Comparison of ENCODE assay signal across 24 cellular contexts in genomic region chr14:30679032-30679431, GRCh38. TPM values are rescaled to one million over a fixed set of nuclear protein-coding genes. Genes with fewer than 3 reads are reported as not detected.
DNase-seq lines count a peak whose midpoint lies in the region; ATAC-seq, FAIRE-seq and TF ChIP-seq lines count a peak whose summit lies in the region.
"Had no signal": no experiment of that assay in that cellular context is flagged by ENCODE, and none has a peak within 500 bp of the region (broad histone marks: within the 10 kb centered on the region; RNA-seq: fewer than 3 reads in every experiment).

No MANE protein-coding gene starts in this region.

- peaks cover 3% of the 10 kb centered on the region for H3K9me3 Mint-ChIP-seq in activated T-cell treated with anti-CD3 and anti-CD28 coated beads, Interleukin-2, amount 50 U/mL, for 24 hours
- no peaks in the 10 kb centered on the region for H3K9me3 Mint-ChIP-seq in HFFc6
- H3K9me3 Mint-ChIP-seq: CD4-positive, alpha-beta T cell; H9 had no signal

- no peak for DNase-seq in activated T-cell treated with anti-CD3 and anti-CD28 coated beads, Interleukin-2, amount 50 U/mL, for 24 hours
- DNase-seq in activated T-cell treated with anti-CD3 and anti-CD28 coated beads, Interleukin-2, amount 50 U/mL, for 1 hour, result no peak
- DNase-seq in HFFc6 (no peak), T-helper 17 cell (no peak), KG1 (lab: John Stamatoyannopoulos, UW) (no peak), A172 (ENCODE audit: low spot score) (no peak)
- no peak for DNase-seq in activated effector memory CD4-positive, alpha-beta T cell treated with Interleukin-2 at 50 U/mL for 16 hours
- DNase-seq: AML-193; CD4-positive, alpha-beta T cell; GM23248; H9; MG63; NCI-H1105 treated with DMSO at 0.1 percent for 48 hours; NCI-H2029; NCI-H446 treated with DMSO at 0.1 percent for 48 hours; NCI-H526; NCI-H82; NK-92 treated with Interleukin-12 subunit alpha and Interleukin-12 subunit beta, amount 100 ng/mL, for 24 hours; Peyer's patch; SHP77 treated with DMSO at 0.1 percent for 48 hours had no signal

- no peak for ATAC-seq in T-helper 17 cell

- H3K27me3 Mint-ChIP-seq in activated T-cell treated with anti-CD3 and anti-CD28 coated beads, Interleukin-2, amount 50 U/mL, for 24 hours, result no peaks in the 10 kb centered on the region
- peaks cover 1% of the 10 kb centered on the region for H3K27me3 Mint-ChIP-seq in HFFc6 (ENCODE audit: insufficient read depth)
- no peaks in the 10 kb centered on the region for H3K27me3 Mint-ChIP-seq in T-helper 17 cell
- H3K27me3 Mint-ChIP-seq: CD4-positive, alpha-beta T cell had no signal

- peak overlapping the region; percentile 28 for H3K27ac Mint-ChIP-seq in activated T-cell treated with anti-CD3 and anti-CD28 coated beads, Interleukin-2, amount 50 U/mL, for 24 hours
- peak overlapping the region; percentile 8; the same call in 1 of the 2 replicates for H3K27ac Mint-ChIP-seq in HFFc6
- peak overlapping the region; percentile 32 for H3K27ac Mint-ChIP-seq in T-helper 17 cell
- H3K27ac Mint-ChIP-seq: CD4-positive, alpha-beta T cell; H9 had no signal

- peaks cover 89% of the 10 kb centered on the region for H3K36me3 Mint-ChIP-seq in activated T-cell treated with anti-CD3 and anti-CD28 coated beads, Interleukin-2, amount 50 U/mL, for 24 hours (ENCODE audit: low read depth)
- H3K36me3 Mint-ChIP-seq in HFFc6 (ENCODE audit: low read depth) (peaks cover 27% of the 10 kb centered on the region), T-helper 17 cell (ENCODE audit: low read depth) (peaks cover 5% of the 10 kb centered on the region)

- no peak overlapping the region for H3K4me3 Mint-ChIP-seq in activated T-cell treated with anti-CD3 and anti-CD28 coated beads, Interleukin-2, amount 50 U/mL, for 24 hours
- H3K4me3 Mint-ChIP-seq in HFFc6 (no peak overlapping the region), T-helper 17 cell (no peak overlapping the region)
- H3K4me3 Mint-ChIP-seq: CD4-positive, alpha-beta T cell; H9 had no signal

- no peak for TF ChIP-seq CTCF in HFFc6 (IDR thresholded peaks at IDR 0.05)

- peaks cover 2% of the 10 kb centered on the region for H3K4me1 Mint-ChIP-seq in activated T-cell treated with anti-CD3 and anti-CD28 coated beads, Interleukin-2, amount 50 U/mL, for 24 hours (ENCODE audit: low read depth)
- H3K4me1 Mint-ChIP-seq in HFFc6 (ENCODE audit: low read depth), result peaks cover 8% of the 10 kb centered on the region; the same call in 1 of the 2 replicates
- no peaks in the 10 kb centered on the region for H3K4me1 Mint-ChIP-seq in T-helper 17 cell
- H3K4me1 Mint-ChIP-seq: H9 had no signal

- peak; percentile 5 for FAIRE-seq in islet of Langerhans (lab: Jason Lieb, UNC)
- FAIRE-seq: A204.1, D721Med, GM18507 had no signal

- no peaks in the 10 kb centered on the region for H3K9me3 ChIP-seq in T-helper 17 cell (ENCODE audit: control insufficient read depth, low read length, poor library complexity, severe bottlenecking)
- H3K9me3 ChIP-seq: MG63, Peyer's patch had no signal

RNA-seq across cellular contexts. Expression of gene SCFD1, which starts 56.9 kb away (rescaled TPM):
- 100 to 1,000 TPM; 105 to 126 (median 113) TPM for total RNA-seq in HFFc6 (2021; fragmentation: NEBNext Ultra II Directional; extraction: Animal tissue kit (Norgen Biotek cat#: 25700))
- total RNA-seq in T-helper 17 cell, result 10 to 100 TPM; 77.3 to 98.0 TPM
- 50.0 and 60.6 TPM in 2 replicates for total RNA-seq in A172 (2014; rRNA removed; shearing (Covaris generic))
